ENCODE assay signal across 9 cellular contexts in genomic region chr2:84958135-84959044, GRCh38. TPM values are rescaled to one million over a fixed set of nuclear protein-coding genes. Genes with fewer than 3 reads are reported as not detected.
DNase-seq lines count a peak whose midpoint lies in the region; ATAC-seq, FAIRE-seq and TF ChIP-seq lines count a peak whose summit lies in the region.
"Had no signal": no experiment of that assay in that cellular context is flagged by ENCODE, and none has a peak within 500 bp of the region (broad histone marks: within the 10 kb centered on the region; RNA-seq: fewer than 3 reads in every experiment).

No MANE protein-coding gene starts in this region.

- WGBS in right lobe of liver (ENCODE audit: insufficient coverage, low coverage, low lambda C conversion rate, missing lambda C conversion rate): 45% methylated on average over 10 of the region's 10 CpGs

- H3K27me3 ChIP-seq in brain microvascular endothelial cell (replicated peaks) (no peaks in the 10 kb centered on the region), right lobe of liver (no peaks in the 10 kb centered on the region)

- in situ Hi-C loops in brain microvascular endothelial cell (cut with HindIII; ENCODE audit: low pct_ligation_motif_present, low sequenced_read_pairs): no loop called here

- no peaks in the 10 kb centered on the region for H3K9me3 ChIP-seq in right lobe of liver

- no peak for TF ChIP-seq POLR2A in right lobe of liver (IDR thresholded peaks at IDR 0.05)

- H3K4me1 ChIP-seq in right lobe of liver: peaks cover 0 to 17% (median 2%) of the 10 kb centered on the region in 4 donors

- H3K4me3 ChIP-seq in brain microvascular endothelial cell (ENCODE audit: low read depth, low read length): no peak overlapping the region
- H3K4me3 ChIP-seq in right lobe of liver: no peak overlapping the region

- H3K36me3 ChIP-seq in brain microvascular endothelial cell (replicated peaks) (no peaks in the 10 kb centered on the region), right lobe of liver (no peaks in the 10 kb centered on the region)

- ATAC-seq in right lobe of liver (peak; percentile 25 to 89 (median 42)), GM18873 (IDR thresholded peaks at IDR 0.05; ENCODE audit: low FRiP score, unreplicated experiment) (no peak), GM19351 (IDR thresholded peaks at IDR 0.05; ENCODE audit: unreplicated experiment) (no peak)

- DNase-seq in NCI-H2081 (lab: John Stamatoyannopoulos, UW) (peak; percentile 74 to 92), brain microvascular endothelial cell (peak; percentile 71), right lobe of liver (peak in 1 of 3 donors; percentile 48), T-helper 1 cell (no peak), SIG-M5 (lab: John Stamatoyannopoulos, UW) (no peak)

- intact Hi-C loops in right lobe of liver (cut with DNase I): no loop called here

- H3K27ac ChIP-seq in brain microvascular endothelial cell: peak overlapping the region; percentile 66
- H3K27ac ChIP-seq in right lobe of liver: no peak overlapping the region

- peak; percentile 99 for FAIRE-seq in G401.6 (lab: Jason Lieb, UNC)
- FAIRE-seq: TTC549 had no signal

- TF ChIP-seq CTCF in brain microvascular endothelial cell (IDR thresholded peaks at IDR 0.05; ENCODE audit: low read depth, low read length, missing control alignments) (no peak), right lobe of liver (IDR thresholded peaks at IDR 0.05) (no peak)

RNA-seq across cellular contexts. Expression of gene KCMF1, which starts 12.6 kb away (rescaled TPM):
- 10 to 100 TPM; 28.6 to 45.3 (median 35.4) TPM for total RNA-seq in right lobe of liver

RNA-seq across cellular contexts. Expression of gene TMSB10, which starts 52.9 kb away (rescaled TPM):
- 100 to 1,000 TPM in 5 of 6 experiments, 10 to 100 TPM in 1; 77.3 to 814 (median 270) TPM for total RNA-seq in right lobe of liver

Comparison
In these comparisons a context has a peak if more than half of its experiments do, and no peak if none do; other contexts are left out.
1. DNase-seq: peak in NCI-H2081 (2 of 2) and brain microvascular endothelial cell (single experiment); none in T-helper 1 cell (0 of 5) and SIG-M5 (single experiment).
2. ATAC-seq: peak in right lobe of liver (4 of 4); none in GM18873 (single experiment) and GM19351 (single experiment).